18 cellular contexts compared by ENCODE assay signal in genomic region chr12:107384645-107385044, GRCh38.
"Had no signal": no experiment of that assay in that cellular context is flagged by ENCODE, and none has a peak within 500 bp of the region (broad histone marks: within the 10 kb centered on the region; RNA-seq: fewer than 3 reads in every experiment).

No MANE protein-coding gene starts in this region.

- H3K27me3 ChIP-seq: ascending aorta, left lung, spleen, suprapubic skin, tibial artery had no signal

- H3K27ac ChIP-seq: ascending aorta, left lung, lower lobe of right lung, spleen, suprapubic skin, tibial artery, VCaP had no signal

- ATAC-seq: left lung, lower lobe of right lung, natural killer cell, right cardiac atrium had no signal

- H3K9me3 ChIP-seq: lower lobe of right lung, suprapubic skin had no signal

- H3K36me3 ChIP-seq: ascending aorta, left lung, lower lobe of right lung, spleen, suprapubic skin, tibial artery had no signal

- DNase-seq: activated CD4-positive, alpha-beta T cell treated with anti-CD3 and anti-CD28 coated beads for 4 hours; activated CD4-positive, alpha-beta T cell treated with anti-CD3 and anti-CD28 coated beads, Interleukin-2, amount 50 U/mL, for 4 hours; activated effector memory CD4-positive, alpha-beta T cell treated with Interleukin-2 at 50 U/mL for 16 hours; activated naive CD4-positive, alpha-beta T cell treated with Interleukin-2 at 50 U/mL for 16 hours; activated T-cell treated with anti-CD3 and anti-CD28 coated beads for 4 hours; endodermal cell; left lung; lower lobe of right lung; mesendoderm; natural killer cell; right cardiac atrium; spleen; stimulated activated naive CD4-positive, alpha-beta T cell; T-helper 9 cell; tibial artery had no signal

- H3K4me1 ChIP-seq: ascending aorta, left lung, lower lobe of right lung, tibial artery had no signal

- H3K4me3 ChIP-seq: ascending aorta, left lung, lower lobe of right lung, spleen, suprapubic skin, tibial artery had no signal
